Comparison of ENCODE assay signal across 8 cellular contexts in the genomic region with DNA sequence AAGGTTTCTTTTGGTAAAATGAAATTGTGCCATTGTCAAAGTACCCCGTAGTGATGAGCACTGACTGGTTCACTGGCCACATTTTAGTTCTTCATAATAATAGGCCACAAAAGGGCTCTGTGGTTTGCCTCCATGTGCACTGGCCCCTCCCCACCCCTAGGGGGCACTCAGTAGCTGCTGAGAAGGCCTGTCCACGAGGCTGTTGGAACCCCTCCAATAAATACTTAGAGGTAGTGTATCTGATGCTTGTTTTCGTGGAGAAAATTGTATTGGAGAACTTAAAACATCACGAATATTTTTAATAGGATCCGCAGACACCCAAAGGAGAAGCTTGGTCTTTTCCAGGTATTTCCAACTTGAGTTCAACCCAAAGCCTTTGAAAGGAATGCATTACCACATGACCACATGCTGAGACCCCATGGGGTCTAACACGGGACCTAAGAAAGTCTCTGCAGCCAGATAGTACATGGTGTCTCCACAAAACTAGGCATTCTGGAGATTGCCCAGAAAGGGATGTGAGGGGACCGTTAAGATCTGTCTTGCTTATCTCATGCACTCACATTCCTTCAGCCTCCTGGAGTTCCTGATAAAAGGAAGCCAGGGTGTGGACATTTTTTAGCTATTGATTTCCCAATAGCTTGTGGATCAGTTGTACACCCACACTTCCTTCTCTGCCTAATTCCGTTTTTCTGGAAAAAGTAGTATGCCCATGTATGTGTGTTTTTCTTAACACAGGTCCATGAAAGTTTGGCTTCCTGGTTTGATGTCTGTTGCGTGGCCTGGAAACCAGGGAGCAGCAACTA. TPM values are rescaled to one million over a fixed set of nuclear protein-coding genes. Genes with fewer than 3 reads are reported as not detected.
DNase-seq lines count a peak whose midpoint lies in the region; ATAC-seq and TF ChIP-seq lines count a peak whose summit lies in the region.

No MANE protein-coding gene starts in this region.

- H3K4me3 ChIP-seq in HAP-1, result no peak overlapping the region
- no peak overlapping the region for H3K4me3 ChIP-seq in heart left ventricle
- no peak overlapping the region for H3K4me3 ChIP-seq in spleen

- H3K27ac ChIP-seq in heart left ventricle (no peak overlapping the region), spleen (no peak overlapping the region)

- peak in 3 of 4 donors; percentile 57 to 86 (median 73) for ATAC-seq in heart left ventricle

- in situ Hi-C loops in HAP-1 (cut with MboI; ENCODE audit: low sequenced_read_pairs), result loop anchor here (10.0 kb wide), 1 partner anchor 151 kb away; no protein-coding TSS in a partner anchor

- H3K4me1 ChIP-seq in HAP-1, result no peaks in the 10 kb centered on the region
- H3K4me1 ChIP-seq in heart left ventricle, result peaks cover 0 to 16% (median 4%) of the 10 kb centered on the region in 12 donors
- H3K4me1 ChIP-seq in spleen, result no peaks in the 10 kb centered on the region

- H3K9me3 ChIP-seq in HAP-1 (no peaks in the 10 kb centered on the region), heart left ventricle (peaks cover 0 to 9% (median 0%) of the 10 kb centered on the region in 12 donors), spleen (peaks cover 0 to 9% (median 2%) of the 10 kb centered on the region in 8 donors)

- WGBS in heart left ventricle, 4 donors, result 43 to 49% (median 46%) methylated on average over 9 of the region's 9 CpGs
- 57 to 68% (median 59%) methylated on average over 9 of the region's 9 CpGs for WGBS in spleen, 5 donors

- H3K36me3 ChIP-seq in HAP-1 (replicated peaks) (no peaks in the 10 kb centered on the region), heart left ventricle (peaks cover 0 to 16% (median 0%) of the 10 kb centered on the region in 9 donors), spleen (peaks cover 0 to 26% (median 4%) of the 10 kb centered on the region in 6 donors)

- no peaks in the 10 kb centered on the region for H3K27me3 ChIP-seq in HAP-1 (ENCODE audit: low read depth)
- H3K27me3 ChIP-seq in heart left ventricle, result no peaks in the 10 kb centered on the region
- H3K27me3 ChIP-seq in spleen (replicated peaks in 1 of 7), result no peaks in the 10 kb centered on the region

- DNase-seq in activated CD4-positive, alpha-beta T cell treated with anti-CD3 and anti-CD28 coated beads for 48 hours, result peak; percentile 53
- no peak for DNase-seq in activated CD4-positive, alpha-beta T cell treated with anti-CD3 and anti-CD28 coated beads for 1 hour
- DNase-seq in HAP-1 (ENCODE audit: low spot score in 2 of 2), result peak; percentile 37 to 78
- DNase-seq in NCI-H146 (lab: John Stamatoyannopoulos, UW), result peak; percentile 16
- DNase-seq in activated CD8-positive, alpha-beta memory T cell treated with anti-CD3 and anti-CD28 coated beads, Interleukin-2, amount 50 U/mL, for 4 hours, result peak; percentile 17
- DNase-seq in heart left ventricle, result peak; percentile 50 to 76 (median 55)
- no peak for DNase-seq in spleen
- DNase-seq in middle frontal gyrus (ENCODE audit: extremely low spot score, low spot score), result no peak

- TF ChIP-seq CTCF in heart left ventricle (IDR thresholded peaks at IDR 0.05), result peak; percentile 74 to 95 (median 88)
- peak; percentile 27 to 81 (median 70) for TF ChIP-seq CTCF in spleen (IDR thresholded peaks at IDR 0.05 in 8 of 11, conservative IDR thresholded peaks at IDR 0.05 in 3 of 11)

- TF ChIP-seq POLR2A in heart left ventricle (IDR thresholded peaks at IDR 0.05) (no peak), spleen (IDR thresholded peaks at IDR 0.05) (no peak)

- intact Hi-C loops in heart left ventricle (cut with DNase I) (loop anchor here (1.0 to 10.0 kb wide), 8 partner anchors 43 to 148 kb away; no protein-coding TSS in a partner anchor), spleen (cut with DNase I; ENCODE audit: low total_unique reads) (loop anchor here (5.0 kb wide), 1 partner anchor 148 kb away; no protein-coding TSS in a partner anchor)

RNA-seq across cellular contexts. Expression of gene NOSTRIN, which starts 28.5 kb away (rescaled TPM):
- total RNA-seq in heart left ventricle, result 10 to 100 TPM in 5 of 9 donors, 1 to 10 TPM in 4; 8.2 to 19.1 (median 10.1) TPM
- 10 to 100 TPM in 1 of 2 donors, 1 to 10 TPM in 1; 8.6 to 18.4 TPM for polyA plus RNA-seq in heart left ventricle
- total RNA-seq in spleen, result 10 to 100 TPM in 4 of 7 donors, 1 to 10 TPM in 3; 3.7 to 20.3 (median 13.2) TPM
- polyA plus RNA-seq in spleen, result 10 to 100 TPM in 1 of 3 donors, 1 to 10 TPM in 2; 3.5 to 10.2 (median 9.7) TPM

Comparison
In these comparisons a context has a peak if more than half of its experiments do, and no peak if none do; other contexts are left out.
1. DNase-seq: peak in activated CD4-positive, alpha-beta T cell treated with anti-CD3 and anti-CD28 coated beads for 48 hours (single experiment), HAP-1 (2 of 2), NCI-H146 (single experiment), activated CD8-positive, alpha-beta memory T cell treated with anti-CD3 and anti-CD28 coated beads, Interleukin-2, amount 50 U/mL, for 4 hours (single experiment) and heart left ventricle (5 of 5); none in activated CD4-positive, alpha-beta T cell treated with anti-CD3 and anti-CD28 coated beads for 1 hour (single experiment), spleen (single experiment) and middle frontal gyrus (single experiment).